Comparison of ENCODE assay signal across 24 cellular contexts in genomic region chr3:46918634-46919033, GRCh38. TPM values are rescaled to one million over a fixed set of nuclear protein-coding genes. Genes with fewer than 3 reads are reported as not detected.
"Had no signal": no experiment of that assay in that cellular context is flagged by ENCODE, and none has a peak within 500 bp of the region (broad histone marks: within the 10 kb centered on the region; RNA-seq: fewer than 3 reads in every experiment).

No MANE protein-coding gene starts in this region.

- H3K27ac ChIP-seq: esophagus squamous epithelium, neutrophil, ovary, stomach, thoracic aorta, transverse colon had no signal

- H3K27me3 Mint-ChIP-seq: dendritic cell treated with granulocyte-macrophage colony-stimulating factor and Interleukin-4, amounts not matched to agents 40 ng/mL and 50 ng/mL, for 4 days; effector memory CD8-positive, alpha-beta T cell; progenitor cell of endocrine pancreas; stimulated activated memory B cell treated with anti-CD40 and anti-IgM and Interleukin-4, amounts not matched to agents 10 μg/mL and 1 μg/mL and 100 μg/mL, for 72 hours had no signal

- H3K27me3 ChIP-seq: esophagus squamous epithelium, neutrophil, ovary, stomach, transverse colon had no signal

- H3K4me1 Mint-ChIP-seq: nephron progenitor cell had no signal

- H3K4me3 Mint-ChIP-seq: dendritic cell treated with granulocyte-macrophage colony-stimulating factor and Interleukin-4, amounts not matched to agents 40 ng/mL and 50 ng/mL, for 4 days; effector memory CD8-positive, alpha-beta T cell; nephron progenitor cell; stimulated activated memory B cell treated with anti-CD40 and anti-IgM and Interleukin-4, amounts not matched to agents 10 μg/mL and 1 μg/mL and 100 μg/mL, for 72 hours had no signal

- H3K4me3 ChIP-seq: esophagus squamous epithelium, lung, ovary, smooth muscle cell, stomach, thoracic aorta, transverse colon had no signal

- H3K9me3 ChIP-seq: esophagus squamous epithelium, neutrophil, ovary, stomach, thoracic aorta, transverse colon had no signal

- H3K27ac Mint-ChIP-seq: dendritic cell treated with granulocyte-macrophage colony-stimulating factor and Interleukin-4, amounts not matched to agents 40 ng/mL and 50 ng/mL, for 4 days; nephron progenitor cell; progenitor cell of endocrine pancreas; stimulated activated memory B cell treated with anti-CD40 and anti-IgM and Interleukin-4, amounts not matched to agents 10 μg/mL and 1 μg/mL and 100 μg/mL, for 72 hours had no signal

- DNase-seq: cerebellar nuclear complex; effector memory CD8-positive, alpha-beta T cell; esophagus squamous epithelium; foreskin fibroblast; left colon; left ventricle myocardium superior; mesenchymal stem cell; midbrain; nephron progenitor cell; ovary; right cardiac atrium; stimulated activated CD4-positive, alpha-beta T cell treated with anti-CD3 and anti-CD28 coated beads, Interleukin-4, amount 100 ng/mL, for 1 hour; stimulated activated CD8-positive, alpha-beta memory T cell treated with anti-CD3 and anti-CD28 coated beads, Interleukin-4, amount 100 ng/mL, for 48 hours; stomach; substantia nigra; transverse colon had no signal

- H3K36me3 ChIP-seq: ovary had no signal

- FAIRE-seq: colon had no signal

- H3K9me3 Mint-ChIP-seq: dendritic cell treated with granulocyte-macrophage colony-stimulating factor and Interleukin-4, amounts not matched to agents 40 ng/mL and 50 ng/mL, for 4 days; effector memory CD8-positive, alpha-beta T cell had no signal

- ATAC-seq: effector memory CD8-positive, alpha-beta T cell; left colon; left ventricle myocardium superior; right cardiac atrium; stimulated activated memory B cell treated with anti-CD40 and anti-IgM and Interleukin-4, amounts not matched to agents 10 μg/mL and 1 μg/mL and 100 μg/mL, for 72 hours had no signal

RNA-seq across cellular contexts. Expression of gene MYL3, which starts 55.4 kb away (rescaled TPM):
- total RNA-seq: progenitor cell of endocrine pancreas had no signal
